In the genomic region with DNA sequence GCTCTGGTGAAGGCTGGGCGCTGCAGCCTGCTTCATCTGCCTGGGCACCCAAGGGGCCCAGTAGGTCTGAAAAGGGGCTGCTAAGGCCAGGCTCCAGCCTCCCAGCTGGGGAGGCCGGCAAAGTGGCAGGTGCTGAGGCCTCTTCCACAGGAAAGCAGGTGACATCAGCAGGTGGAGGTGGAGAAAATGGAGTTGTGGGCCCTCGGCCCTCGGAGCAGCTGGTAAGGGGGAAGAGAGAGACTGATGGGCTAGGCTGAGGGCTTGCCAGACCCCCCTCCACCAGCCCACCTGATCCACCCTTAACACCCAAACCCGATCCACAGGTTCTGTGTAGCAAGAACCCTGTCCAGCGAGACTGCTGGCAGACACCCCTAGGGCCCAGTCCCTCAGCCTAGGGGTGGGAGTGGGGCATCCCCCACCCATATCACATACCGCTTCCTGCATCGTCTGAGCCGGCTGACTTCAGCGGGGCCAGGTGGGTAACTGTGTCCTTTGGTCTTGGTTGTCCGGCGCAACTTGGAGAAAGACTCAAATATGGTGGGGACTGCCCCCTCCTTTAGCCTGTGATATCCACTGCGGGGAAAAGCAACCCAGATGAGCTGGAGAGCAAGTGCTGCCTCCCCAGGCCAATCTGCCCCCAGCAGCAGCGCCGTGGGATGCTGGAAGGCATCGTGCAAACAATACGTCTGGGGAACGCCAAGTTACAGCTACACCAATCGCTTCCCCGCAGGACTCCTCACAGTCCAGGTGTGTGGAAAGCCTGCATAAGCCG, we compare ENCODE assay signal across 1 cellular context.
TF ChIP-seq lines count a peak whose summit lies in the region.

No MANE protein-coding gene starts in this region.

TF ChIP-seq in K562, 482 proteins besides CTCF, POLR2A, EP300 and RAD21 (continued from another document and continues in another):
- TF ChIP-seq, protein P1, sequence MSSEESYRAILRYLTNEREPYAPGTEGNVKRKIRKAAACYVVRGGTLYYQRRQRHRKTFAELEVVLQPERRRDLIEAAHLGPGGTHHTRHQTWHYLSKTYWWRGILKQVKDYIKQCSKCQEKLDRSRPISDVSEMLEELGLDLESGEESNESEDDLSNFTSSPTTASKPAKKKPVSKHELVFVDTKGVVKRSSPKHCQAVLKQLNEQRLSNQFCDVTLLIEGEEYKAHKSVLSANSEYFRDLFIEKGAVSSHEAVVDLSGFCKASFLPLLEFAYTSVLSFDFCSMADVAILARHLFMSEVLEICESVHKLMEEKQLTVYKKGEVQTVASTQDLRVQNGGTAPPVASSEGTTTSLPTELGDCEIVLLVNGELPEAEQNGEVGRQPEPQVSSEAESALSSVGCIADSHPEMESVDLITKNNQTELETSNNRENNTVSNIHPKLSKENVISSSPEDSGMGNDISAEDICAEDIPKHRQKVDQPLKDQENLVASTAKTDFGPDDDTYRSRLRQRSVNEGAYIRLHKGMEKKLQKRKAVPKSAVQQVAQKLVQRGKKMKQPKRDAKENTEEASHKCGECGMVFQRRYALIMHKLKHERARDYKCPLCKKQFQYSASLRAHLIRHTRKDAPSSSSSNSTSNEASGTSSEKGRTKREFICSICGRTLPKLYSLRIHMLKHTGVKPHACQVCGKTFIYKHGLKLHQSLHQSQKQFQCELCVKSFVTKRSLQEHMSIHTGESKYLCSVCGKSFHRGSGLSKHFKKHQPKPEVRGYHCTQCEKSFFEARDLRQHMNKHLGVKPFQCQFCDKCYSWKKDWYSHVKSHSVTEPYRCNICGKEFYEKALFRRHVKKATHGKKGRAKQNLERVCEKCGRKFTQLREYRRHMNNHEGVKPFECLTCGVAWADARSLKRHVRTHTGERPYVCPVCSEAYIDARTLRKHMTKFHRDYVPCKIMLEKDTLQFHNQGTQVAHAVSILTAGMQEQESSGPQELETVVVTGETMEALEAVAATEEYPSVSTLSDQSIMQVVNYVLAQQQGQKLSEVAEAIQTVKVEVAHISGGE (CRISPR knock-in tag; IDR thresholded peaks at IDR 0.05) = no peak; a peak in 1 of 6 replicates
- TF ChIP-seq ZNF175 (CRISPR knock-in tag; IDR thresholded peaks at IDR 0.05; ENCODE audit: low read depth) = no peak
- no peak for TF ChIP-seq TAL1 (IDR thresholded peaks at IDR 0.05)
- TF ChIP-seq NFIC (IDR thresholded peaks at IDR 0.05) = no peak
- TF ChIP-seq POLR2G (IDR thresholded peaks at IDR 0.05; ENCODE audit: low read depth, low read length) = no peak
- TF ChIP-seq, protein P2, sequence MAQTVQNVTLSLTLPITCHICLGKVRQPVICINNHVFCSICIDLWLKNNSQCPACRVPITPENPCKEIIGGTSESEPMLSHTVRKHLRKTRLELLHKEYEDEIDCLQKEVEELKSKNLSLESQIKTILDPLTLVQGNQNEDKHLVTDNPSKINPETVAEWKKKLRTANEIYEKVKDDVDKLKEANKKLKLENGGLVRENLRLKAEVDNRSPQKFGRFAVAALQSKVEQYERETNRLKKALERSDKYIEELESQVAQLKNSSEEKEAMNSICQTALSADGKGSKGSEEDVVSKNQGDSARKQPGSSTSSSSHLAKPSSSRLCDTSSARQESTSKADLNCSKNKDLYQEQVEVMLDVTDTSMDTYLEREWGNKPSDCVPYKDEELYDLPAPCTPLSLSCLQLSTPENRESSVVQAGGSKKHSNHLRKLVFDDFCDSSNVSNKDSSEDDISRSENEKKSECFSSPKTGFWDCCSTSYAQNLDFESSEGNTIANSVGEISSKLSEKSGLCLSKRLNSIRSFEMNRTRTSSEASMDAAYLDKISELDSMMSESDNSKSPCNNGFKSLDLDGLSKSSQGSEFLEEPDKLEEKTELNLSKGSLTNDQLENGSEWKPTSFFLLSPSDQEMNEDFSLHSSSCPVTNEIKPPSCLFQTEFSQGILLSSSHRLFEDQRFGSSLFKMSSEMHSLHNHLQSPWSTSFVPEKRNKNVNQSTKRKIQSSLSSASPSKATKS (CRISPR knock-in tag; IDR thresholded peaks at IDR 0.05) = peak; percentile 14; the same call in 1 of the 2 replicates
- no peak for TF ChIP-seq ZNF239 (CRISPR knock-in tag; IDR thresholded peaks at IDR 0.05)
- no peak for TF ChIP-seq CBX2 (IDR thresholded peaks at IDR 0.05; ENCODE audit: insufficient read depth, low read length, poor library complexity, severe bottlenecking)
- 0 out of 2 replicates have a peak, but pooled peaks have one; percentile 39 for TF ChIP-seq JUND (IDR thresholded peaks at IDR 0.05; ENCODE audit: borderline replicate concordance, low read depth, low read length)
- no peak for TF ChIP-seq JUND (tag; IDR thresholded peaks at IDR 0.05; ENCODE audit: borderline replicate concordance, low read depth, low read length)
- no peak for TF ChIP-seq BMI1 (IDR thresholded peaks at IDR 0.05; ENCODE audit: low read length)
- peak; percentile 80 for TF ChIP-seq RFX7 (CRISPR knock-in tag; IDR thresholded peaks at IDR 0.05)
- no peak for TF ChIP-seq ZNF253 (CRISPR knock-in tag; conservative IDR thresholded peaks at IDR 0.05)
- no peak for TF ChIP-seq TCF7L2 (IDR thresholded peaks at IDR 0.05; ENCODE audit: low read depth, low read length)
- TF ChIP-seq ZNF318 (IDR thresholded peaks at IDR 0.05; ENCODE audit: borderline replicate concordance in 1 of 2, low read depth in 1 of 2) = no peak
- no peak for TF ChIP-seq HDAC3 (IDR thresholded peaks at IDR 0.05; ENCODE audit: borderline replicate concordance, partially characterized antibody)
- no peak for TF ChIP-seq ZNF217 (CRISPR knock-in tag; IDR thresholded peaks at IDR 0.05)
- no peak for TF ChIP-seq ZFP30 (CRISPR knock-in tag; IDR thresholded peaks at IDR 0.05; ENCODE audit: borderline replicate concordance)
- no peak for TF ChIP-seq PCBP2 (IDR thresholded peaks at IDR 0.05; ENCODE audit: low read depth, low read length, poor library complexity, severe bottlenecking)
- TF ChIP-seq, protein P3, sequence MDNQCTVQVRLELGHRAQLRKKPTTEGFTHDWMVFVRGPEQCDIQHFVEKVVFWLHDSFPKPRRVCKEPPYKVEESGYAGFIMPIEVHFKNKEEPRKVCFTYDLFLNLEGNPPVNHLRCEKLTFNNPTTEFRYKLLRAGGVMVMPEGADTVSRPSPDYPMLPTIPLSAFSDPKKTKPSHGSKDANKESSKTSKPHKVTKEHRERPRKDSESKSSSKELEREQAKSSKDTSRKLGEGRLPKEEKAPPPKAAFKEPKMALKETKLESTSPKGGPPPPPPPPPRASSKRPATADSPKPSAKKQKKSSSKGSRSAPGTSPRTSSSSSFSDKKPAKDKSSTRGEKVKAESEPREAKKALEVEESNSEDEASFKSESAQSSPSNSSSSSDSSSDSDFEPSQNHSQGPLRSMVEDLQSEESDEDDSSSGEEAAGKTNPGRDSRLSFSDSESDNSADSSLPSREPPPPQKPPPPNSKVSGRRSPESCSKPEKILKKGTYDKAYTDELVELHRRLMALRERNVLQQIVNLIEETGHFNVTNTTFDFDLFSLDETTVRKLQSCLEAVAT (IDR thresholded peaks at IDR 0.05) = no peak
- no peak for TF ChIP-seq MTA2 (IDR thresholded peaks at IDR 0.05; ENCODE audit: low read depth)
- TF ChIP-seq PTRF (tag; IDR thresholded peaks at IDR 0.05) = no peak
- TF ChIP-seq, protein P4, sequence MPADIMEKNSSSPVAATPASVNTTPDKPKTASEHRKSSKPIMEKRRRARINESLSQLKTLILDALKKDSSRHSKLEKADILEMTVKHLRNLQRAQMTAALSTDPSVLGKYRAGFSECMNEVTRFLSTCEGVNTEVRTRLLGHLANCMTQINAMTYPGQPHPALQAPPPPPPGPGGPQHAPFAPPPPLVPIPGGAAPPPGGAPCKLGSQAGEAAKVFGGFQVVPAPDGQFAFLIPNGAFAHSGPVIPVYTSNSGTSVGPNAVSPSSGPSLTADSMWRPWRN (IDR thresholded peaks at IDR 0.05; ENCODE audit: low read depth) = no peak
- TF ChIP-seq KLF10 (CRISPR knock-in tag; IDR thresholded peaks at IDR 0.05) = no peak
- TF ChIP-seq, protein P5, sequence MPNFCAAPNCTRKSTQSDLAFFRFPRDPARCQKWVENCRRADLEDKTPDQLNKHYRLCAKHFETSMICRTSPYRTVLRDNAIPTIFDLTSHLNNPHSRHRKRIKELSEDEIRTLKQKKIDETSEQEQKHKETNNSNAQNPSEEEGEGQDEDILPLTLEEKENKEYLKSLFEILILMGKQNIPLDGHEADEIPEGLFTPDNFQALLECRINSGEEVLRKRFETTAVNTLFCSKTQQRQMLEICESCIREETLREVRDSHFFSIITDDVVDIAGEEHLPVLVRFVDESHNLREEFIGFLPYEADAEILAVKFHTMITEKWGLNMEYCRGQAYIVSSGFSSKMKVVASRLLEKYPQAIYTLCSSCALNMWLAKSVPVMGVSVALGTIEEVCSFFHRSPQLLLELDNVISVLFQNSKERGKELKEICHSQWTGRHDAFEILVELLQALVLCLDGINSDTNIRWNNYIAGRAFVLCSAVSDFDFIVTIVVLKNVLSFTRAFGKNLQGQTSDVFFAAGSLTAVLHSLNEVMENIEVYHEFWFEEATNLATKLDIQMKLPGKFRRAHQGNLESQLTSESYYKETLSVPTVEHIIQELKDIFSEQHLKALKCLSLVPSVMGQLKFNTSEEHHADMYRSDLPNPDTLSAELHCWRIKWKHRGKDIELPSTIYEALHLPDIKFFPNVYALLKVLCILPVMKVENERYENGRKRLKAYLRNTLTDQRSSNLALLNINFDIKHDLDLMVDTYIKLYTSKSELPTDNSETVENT (CRISPR knock-in tag; IDR thresholded peaks at IDR 0.05) = peak; percentile 81
- peak in 1 of 3 experiments; percentile 15 for TF ChIP-seq YY1 (IDR thresholded peaks at IDR 0.05; ENCODE audit: borderline replicate concordance in 1 of 3, control insufficient read depth in 1 of 3, extremely low read depth in 1 of 3, insufficient read depth in 3 of 3, insufficient read length in 1 of 3, insufficient replicate concordance in 2 of 3, low read depth in 1 of 3, low read length in 2 of 3)
- no peak for TF ChIP-seq BDP1 (IDR thresholded peaks at IDR 0.05; ENCODE audit: insufficient read depth, insufficient read length)
- no peak for TF ChIP-seq ZSCAN32 (CRISPR knock-in tag; IDR thresholded peaks at IDR 0.05)
- peak; percentile 96 for TF ChIP-seq SIRT6 (IDR thresholded peaks at IDR 0.05; ENCODE audit: low read depth, low read length)
- TF ChIP-seq RCOR1 (IDR thresholded peaks at IDR 0.05; ENCODE audit: borderline replicate concordance in 1 of 2, low read depth in 2 of 2, low read length in 2 of 2) = peak; percentile 38 to 82; a peak in 3 of 4 replicates
- TF ChIP-seq POLR2AphosphoS5 (IDR thresholded peaks at IDR 0.05; ENCODE audit: control insufficient read depth, insufficient read depth, low read depth, low read length) = no peak
- TF ChIP-seq ZNF740 (CRISPR knock-in tag; IDR thresholded peaks at IDR 0.05) = no peak
- no peak for TF ChIP-seq ZNF740 (tag; IDR thresholded peaks at IDR 0.05)
- no peak for TF ChIP-seq ZNF165 (CRISPR knock-in tag; IDR thresholded peaks at IDR 0.05; ENCODE audit: borderline replicate concordance)
